22 cellular contexts compared by ENCODE assay signal in the genomic region with DNA sequence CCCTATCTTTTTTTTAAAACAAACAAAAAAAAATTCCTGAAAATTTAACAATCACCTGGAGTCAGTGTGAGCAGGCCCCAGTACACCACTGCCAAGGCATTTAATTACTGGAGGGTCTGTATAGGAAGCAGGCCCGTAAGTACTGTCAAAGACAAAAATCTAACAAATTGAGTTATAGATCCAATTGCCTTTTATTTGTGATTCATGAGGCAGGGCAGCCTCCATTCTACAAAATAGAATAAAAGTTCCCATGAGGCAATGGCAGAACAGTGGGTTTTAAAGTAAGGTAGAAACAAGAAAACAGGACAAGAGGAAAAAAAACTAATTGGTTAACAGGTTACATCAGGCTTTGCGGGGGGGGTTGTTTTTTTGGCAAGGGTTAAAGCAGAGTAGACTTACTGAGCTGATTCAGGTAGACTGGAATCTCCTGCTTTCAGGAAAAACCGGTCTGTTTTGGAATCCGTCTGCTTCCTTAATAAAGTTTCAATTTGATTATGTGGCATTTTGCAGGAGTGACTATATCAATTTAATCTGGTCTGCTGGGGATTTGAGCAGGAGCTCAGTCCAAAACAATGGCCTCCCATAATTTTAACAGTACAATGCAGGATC. TPM values are rescaled to one million over a fixed set of nuclear protein-coding genes. Genes with fewer than 3 reads are reported as not detected.
DNase-seq lines count a peak whose midpoint lies in the region; ATAC-seq and TF ChIP-seq lines count a peak whose summit lies in the region.
"Had no signal": no experiment of that assay in that cellular context is flagged by ENCODE, and none has a peak within 500 bp of the region (broad histone marks: within the 10 kb centered on the region; RNA-seq: fewer than 3 reads in every experiment).

No MANE protein-coding gene starts in this region.

- H3K9me3 ChIP-seq in mucosa of descending colon, result no peaks in the 10 kb centered on the region
- no peaks in the 10 kb centered on the region for H3K9me3 ChIP-seq in effector memory CD4-positive, alpha-beta T cell (ENCODE audit: control insufficient read depth, low read length)
- H3K9me3 ChIP-seq: tibial artery had no signal

- H3K4me1 ChIP-seq in mucosa of descending colon (ENCODE audit: low read depth), result no peaks in the 10 kb centered on the region
- no peaks in the 10 kb centered on the region for H3K4me1 ChIP-seq in effector memory CD4-positive, alpha-beta T cell (ENCODE audit: control insufficient read depth, insufficient read depth, low read length, poor library complexity, severe bottlenecking)

- no peaks in the 10 kb centered on the region for H3K27me3 ChIP-seq in effector memory CD4-positive, alpha-beta T cell (replicated peaks; ENCODE audit: control insufficient read depth, insufficient read depth, low read length, poor library complexity, severe bottlenecking)
- H3K27me3 ChIP-seq: cardiac muscle cell, hepatocyte, tibial artery had no signal

- H3K27me3 Mint-ChIP-seq in Calu3 (ENCODE audit: unreplicated experiment), result no peaks in the 10 kb centered on the region
- H3K27me3 Mint-ChIP-seq: activated naive CD8-positive, alpha-beta T cell treated with anti-CD3 and anti-CD28 coated beads, Interleukin-2, amount 50 U/mL, for 24 hours; CD4-positive, CD25-positive, alpha-beta regulatory T cell had no signal

- peak overlapping the region; percentile 16 for H3K4me3 Mint-ChIP-seq in Calu3 (ENCODE audit: low read depth, unreplicated experiment)
- H3K4me3 Mint-ChIP-seq: activated naive CD8-positive, alpha-beta T cell treated with anti-CD3 and anti-CD28 coated beads, Interleukin-2, amount 50 U/mL, for 24 hours; CD4-positive, CD25-positive, alpha-beta regulatory T cell; T-helper 1 cell treated with Interleukin-12 subunit alpha and Interleukin-12 subunit beta and Interleukin-4 antibody, amounts not matched to agents 30 μg/mL and 1 μg/mL, for 36 hours had no signal

- intact Hi-C loops in Calu3 (cut with micrococcal nuclease; ENCODE audit: unreplicated experiment) (no loop called here), mucosa of descending colon (cut with DNase I, micrococcal nuclease) (no loop called here)

- no peak overlapping the region for H3K4me3 ChIP-seq in mucosa of descending colon
- H3K4me3 ChIP-seq in effector memory CD4-positive, alpha-beta T cell (ENCODE audit: insufficient read depth, low read depth, low read length, poor library complexity, severe bottlenecking), result no peak overlapping the region
- H3K4me3 ChIP-seq: cardiac muscle cell, hepatocyte, tibial artery had no signal

- BruUV-seq in Calu3 (replicated peaks; lab: Mats Ljungman, UMichigan), result no TSS peak

- CTCF ChIA-PET in Calu3 (lab: Charles Lee), result interaction anchor here (0.6 to 1.2 kb wide), 2 partner anchors 29 to 213 kb away, joined by 3 to 5 read pairs; no protein-coding TSS in a partner anchor
- CTCF ChIA-PET in RWPE1 (lab: Yijun Ruan, JAX), result no interaction called here

- ATAC-seq in mucosa of descending colon (peak; percentile 61), GM21576 (IDR thresholded peaks at IDR 0.05; ENCODE audit: unreplicated experiment) (no peak)
- ATAC-seq: activated naive CD8-positive, alpha-beta T cell treated with anti-CD3 and anti-CD28 coated beads, Interleukin-2, amount 50 U/mL, for 24 hours had no signal

- H3K9me3 Mint-ChIP-seq in Calu3 (ENCODE audit: low read depth, unreplicated experiment), result no peaks in the 10 kb centered on the region
- H3K9me3 Mint-ChIP-seq: activated naive CD8-positive, alpha-beta T cell treated with anti-CD3 and anti-CD28 coated beads, Interleukin-2, amount 50 U/mL, for 24 hours; T-helper 1 cell treated with Interleukin-12 subunit alpha and Interleukin-12 subunit beta and Interleukin-4 antibody, amounts not matched to agents 30 μg/mL and 1 μg/mL, for 36 hours had no signal

- peaks cover 7% of the 10 kb centered on the region for H3K36me3 Mint-ChIP-seq in Calu3 (ENCODE audit: insufficient read depth, unreplicated experiment)

- H3K36me3 ChIP-seq in mucosa of descending colon (ENCODE audit: low read depth), result no peaks in the 10 kb centered on the region
- no peaks in the 10 kb centered on the region for H3K36me3 ChIP-seq in effector memory CD4-positive, alpha-beta T cell (ENCODE audit: control insufficient read depth, insufficient read depth, low read length)
- H3K36me3 ChIP-seq: cardiac muscle cell had no signal

- POLR2A ChIA-PET in RWPE1 (lab: Yijun Ruan, JAX; ENCODE audit: low non-redundant PET), result interaction anchor here (0.7 kb wide), 1 partner anchor 47 kb away, joined by 3 read pairs; no protein-coding TSS in a partner anchor

- TF ChIP-seq CTCF in Calu3 (IDR thresholded peaks at IDR 0.05; ENCODE audit: unreplicated experiment), result no peak
- no peak for TF ChIP-seq CTCF in RWPE1 (conservative IDR thresholded peaks at IDR 0.05; ENCODE audit: low read depth)
- TF ChIP-seq CTCF in mucosa of descending colon (IDR thresholded peaks at IDR 0.05), result no peak

- H3K27ac ChIP-seq in RWPE1 (no peak overlapping the region), epithelial cell of prostate (peak overlapping the region; percentile 78)
- H3K27ac ChIP-seq in effector memory CD4-positive, alpha-beta T cell (ENCODE audit: insufficient read depth, low read length, poor library complexity, severe bottlenecking), result no peak overlapping the region
- H3K27ac ChIP-seq: cardiac muscle cell, hepatocyte, tibial artery had no signal

- H3K4me1 Mint-ChIP-seq in Calu3 (ENCODE audit: low read depth, unreplicated experiment), result peaks cover 44% of the 10 kb centered on the region

- DNase-seq in Calu3 (peak; percentile 68), RWPE1 (ENCODE audit: low spot score) (peak; percentile 92), epithelial cell of prostate (ENCODE audit: low read depth, low spot score) (peak; percentile 89), mucosa of descending colon (no peak), HuH-7 (ENCODE audit: low spot score) (no peak), NCI-H1436 treated with DMSO at 0.1 percent for 48 hours (lab: John Stamatoyannopoulos, UW) (no peak)
- no peak for DNase-seq in effector memory CD4-positive, alpha-beta T cell
- DNase-seq: activated CD4-positive, CD25-positive, alpha-beta regulatory T cell; activated naive CD8-positive, alpha-beta T cell treated with anti-CD3 and anti-CD28 coated beads, Interleukin-2, amount 50 U/mL, for 24 hours; CD4-positive, CD25-positive, alpha-beta regulatory T cell; DMS79 treated with DMSO at 0.1 percent for 48 hours; kidney glomerular epithelial cell; NCI-H2081 treated with DMSO at 0.1 percent for 48 hours; NCI-H524; retina; Right ventricle myocardium superior; stimulated activated CD4-positive, alpha-beta T cell treated with anti-CD3 and anti-CD28 coated beads, Interleukin-12 subunit alpha, Interleukin-12 subunit beta, amount 100 ng/mL, for 4 hours; tibial artery had no signal

- H3K27ac Mint-ChIP-seq in Calu3 (ENCODE audit: unreplicated experiment), result peak overlapping the region; percentile 89
- H3K27ac Mint-ChIP-seq: activated naive CD8-positive, alpha-beta T cell treated with anti-CD3 and anti-CD28 coated beads, Interleukin-2, amount 50 U/mL, for 24 hours; CD4-positive, CD25-positive, alpha-beta regulatory T cell; T-helper 1 cell treated with Interleukin-12 subunit alpha and Interleukin-12 subunit beta and Interleukin-4 antibody, amounts not matched to agents 30 μg/mL and 1 μg/mL, for 36 hours had no signal

RNA-seq across cellular contexts. Expression of gene AUH, which starts 48.9 kb away (rescaled TPM):
- total RNA-seq in Calu3 (2022) (12.6 and 13.4 TPM in 2 replicates), mucosa of descending colon (10 to 100 TPM; 18.2 to 37.2 (median 26.6) TPM)

Comparison
In these comparisons a context has a peak if more than half of its experiments do, and no peak if none do; other contexts are left out.
1. DNase-seq: peak in Calu3 (single experiment), RWPE1 (single experiment) and epithelial cell of prostate (single experiment); none in mucosa of descending colon (0 of 3), HuH-7 (single experiment), effector memory CD4-positive, alpha-beta T cell (0 of 3) and NCI-H1436 treated with DMSO at 0.1 percent for 48 hours (single experiment).